9 cellular contexts compared by ENCODE assay signal in genomic region chrX:19849433-19850190, GRCh38. TPM values are rescaled to one million over a fixed set of nuclear protein-coding genes. Genes with fewer than 3 reads are reported as not detected.
DNase-seq lines count a peak whose midpoint lies in the region; ATAC-seq, FAIRE-seq and TF ChIP-seq lines count a peak whose summit lies in the region.
"Had no signal": no experiment of that assay in that cellular context is flagged by ENCODE, and none has a peak within 500 bp of the region (broad histone marks: within the 10 kb centered on the region; RNA-seq: fewer than 3 reads in every experiment).

No MANE protein-coding gene starts in this region.

- peak; percentile 29 for DNase-seq in choroid plexus epithelial cell (ENCODE audit: low read depth)
- no peak for DNase-seq in left cardiac atrium
- no peak for DNase-seq in activated CD4-positive, alpha-beta T cell treated with anti-CD3 and anti-CD28 coated beads, Interleukin-2, amount 10 ng/mL, durations not matched to agents 24 days and 14 days
- no peak for DNase-seq in small intestine
- no peak for DNase-seq in EL

- H3K9me3 ChIP-seq in small intestine (ENCODE audit: control insufficient read depth, low read depth) = no peaks in the 10 kb centered on the region

- H3K36me3 Mint-ChIP-seq in activated CD4-positive, alpha-beta T cell treated with anti-CD3 and anti-CD28 coated beads, Interleukin-2, amount 10 ng/mL, durations not matched to agents 24 days and 14 days (ENCODE audit: low read depth) = peaks cover 10% of the 10 kb centered on the region

- no peak for FAIRE-seq in small intestine (lab: Jason Lieb, UNC)
- FAIRE-seq: K562 had no signal

- H3K36me3 ChIP-seq in small intestine (ENCODE audit: control insufficient read depth in 2 of 2, insufficient read depth in 2 of 2, low read length in 2 of 2) = no peaks in the 10 kb centered on the region

- H3K27me3 Mint-ChIP-seq in activated CD4-positive, alpha-beta T cell treated with anti-CD3 and anti-CD28 coated beads, Interleukin-2, amount 10 ng/mL, durations not matched to agents 24 days and 14 days = no peaks in the 10 kb centered on the region

- no peak overlapping the region for H3K4me3 Mint-ChIP-seq in activated CD4-positive, alpha-beta T cell treated with anti-CD3 and anti-CD28 coated beads, Interleukin-2, amount 10 ng/mL, durations not matched to agents 24 days and 14 days

- peaks cover 25% of the 10 kb centered on the region for H3K4me1 Mint-ChIP-seq in activated CD4-positive, alpha-beta T cell treated with anti-CD3 and anti-CD28 coated beads, Interleukin-2, amount 10 ng/mL, durations not matched to agents 24 days and 14 days

- H3K27ac ChIP-seq in small intestine (ENCODE audit: low read depth in 1 of 2, low read length in 1 of 2) = no peak overlapping the region

- no peaks in the 10 kb centered on the region for H3K4me1 ChIP-seq in small intestine (ENCODE audit: control insufficient read depth in 2 of 2, insufficient read depth in 1 of 2, low read depth in 1 of 2, low read length in 1 of 2)

- H3K27me3 ChIP-seq in small intestine (ENCODE audit: control insufficient read depth in 2 of 2, insufficient read depth in 2 of 2, low read length in 2 of 2) = no peaks in the 10 kb centered on the region

- no peaks in the 10 kb centered on the region for H3K9me3 Mint-ChIP-seq in activated CD4-positive, alpha-beta T cell treated with anti-CD3 and anti-CD28 coated beads, Interleukin-2, amount 10 ng/mL, durations not matched to agents 24 days and 14 days

- no peak overlapping the region for H3K4me3 ChIP-seq in choroid plexus epithelial cell (ENCODE audit: low read depth, low read length)
- no peak overlapping the region for H3K4me3 ChIP-seq in small intestine (ENCODE audit: low read depth in 1 of 2, low read length in 2 of 2)
- H3K4me3 ChIP-seq: K562 had no signal

- intact Hi-C loops in left cardiac atrium (cut with DNase I) = no loop called here
- intact Hi-C loops in activated CD4-positive, alpha-beta T cell treated with anti-CD3 and anti-CD28 coated beads, Interleukin-2, amount 10 ng/mL, durations not matched to agents 24 days and 14 days (cut with micrococcal nuclease) = no loop called here

- WGBS in small intestine, 3 donors = 71 to 80% (median 79%) methylated on average over 10 of the region's 10 CpGs

- no peak overlapping the region for H3K27ac Mint-ChIP-seq in activated CD4-positive, alpha-beta T cell treated with anti-CD3 and anti-CD28 coated beads, Interleukin-2, amount 10 ng/mL, durations not matched to agents 24 days and 14 days

- no peak for TF ChIP-seq CTCF in choroid plexus epithelial cell (conservative IDR thresholded peaks at IDR 0.05; ENCODE audit: low read depth, low read length)

- ATAC-seq in GM18517 (IDR thresholded peaks at IDR 0.05; ENCODE audit: unreplicated experiment) (peak; percentile 82), GM21529 (IDR thresholded peaks at IDR 0.05; ENCODE audit: unreplicated experiment) (peak; percentile 81), HG03442 (IDR thresholded peaks at IDR 0.05; ENCODE audit: unreplicated experiment) (peak; percentile 68), left cardiac atrium (no peak)
- ATAC-seq: K562 had no signal

RNA-seq across cellular contexts. Expression of gene SH3KBP1, which starts 37.8 kb away (rescaled TPM):
- total RNA-seq in left cardiac atrium = 10 to 100 TPM; 28.6 to 39.5 TPM
- total RNA-seq in activated CD4-positive, alpha-beta T cell treated with anti-CD3 and anti-CD28 coated beads, Interleukin-2, amount 10 ng/mL, durations not matched to agents 24 days and 14 days = 58.4 and 60.6 TPM in 2 replicates
- polyA plus RNA-seq in small intestine = 10 to 100 TPM in 1 of 3 donors, 1 to 10 TPM in 2; 6.3 to 15.9 (median 7.3) TPM

Comparison
In these comparisons a context has a peak if more than half of its experiments do, and no peak if none do; other contexts are left out.
1. ATAC-seq: peak in GM18517 (single experiment), GM21529 (single experiment) and HG03442 (single experiment); none in left cardiac atrium (0 of 2).